1 cellular context compared by ENCODE assay signal in the genomic region with DNA sequence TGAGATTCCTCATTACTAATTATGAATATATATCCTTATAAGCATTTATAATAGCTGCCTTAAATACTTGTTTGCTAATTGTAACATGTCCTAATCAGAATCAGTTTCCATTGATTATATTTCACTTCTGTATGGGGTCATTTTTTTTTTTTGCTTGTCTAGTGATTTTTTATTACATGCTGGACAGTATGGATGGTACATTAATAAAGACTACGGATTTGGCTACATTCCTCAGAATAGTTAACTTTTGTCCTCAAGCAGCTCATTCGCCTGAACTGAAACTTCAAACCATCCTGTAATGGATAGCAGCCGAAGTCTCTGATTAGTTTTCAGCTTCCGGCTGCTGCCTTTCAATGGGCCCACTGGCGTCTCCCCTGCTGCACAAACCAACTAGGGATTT.
TF ChIP-seq lines count a peak whose summit lies in the region.

No MANE protein-coding gene starts in this region.

TF ChIP-seq in GM23338, 12 proteins besides CTCF, POLR2A, EP300 and RAD21 (continued from another document):
- TF ChIP-seq, protein P1, sequence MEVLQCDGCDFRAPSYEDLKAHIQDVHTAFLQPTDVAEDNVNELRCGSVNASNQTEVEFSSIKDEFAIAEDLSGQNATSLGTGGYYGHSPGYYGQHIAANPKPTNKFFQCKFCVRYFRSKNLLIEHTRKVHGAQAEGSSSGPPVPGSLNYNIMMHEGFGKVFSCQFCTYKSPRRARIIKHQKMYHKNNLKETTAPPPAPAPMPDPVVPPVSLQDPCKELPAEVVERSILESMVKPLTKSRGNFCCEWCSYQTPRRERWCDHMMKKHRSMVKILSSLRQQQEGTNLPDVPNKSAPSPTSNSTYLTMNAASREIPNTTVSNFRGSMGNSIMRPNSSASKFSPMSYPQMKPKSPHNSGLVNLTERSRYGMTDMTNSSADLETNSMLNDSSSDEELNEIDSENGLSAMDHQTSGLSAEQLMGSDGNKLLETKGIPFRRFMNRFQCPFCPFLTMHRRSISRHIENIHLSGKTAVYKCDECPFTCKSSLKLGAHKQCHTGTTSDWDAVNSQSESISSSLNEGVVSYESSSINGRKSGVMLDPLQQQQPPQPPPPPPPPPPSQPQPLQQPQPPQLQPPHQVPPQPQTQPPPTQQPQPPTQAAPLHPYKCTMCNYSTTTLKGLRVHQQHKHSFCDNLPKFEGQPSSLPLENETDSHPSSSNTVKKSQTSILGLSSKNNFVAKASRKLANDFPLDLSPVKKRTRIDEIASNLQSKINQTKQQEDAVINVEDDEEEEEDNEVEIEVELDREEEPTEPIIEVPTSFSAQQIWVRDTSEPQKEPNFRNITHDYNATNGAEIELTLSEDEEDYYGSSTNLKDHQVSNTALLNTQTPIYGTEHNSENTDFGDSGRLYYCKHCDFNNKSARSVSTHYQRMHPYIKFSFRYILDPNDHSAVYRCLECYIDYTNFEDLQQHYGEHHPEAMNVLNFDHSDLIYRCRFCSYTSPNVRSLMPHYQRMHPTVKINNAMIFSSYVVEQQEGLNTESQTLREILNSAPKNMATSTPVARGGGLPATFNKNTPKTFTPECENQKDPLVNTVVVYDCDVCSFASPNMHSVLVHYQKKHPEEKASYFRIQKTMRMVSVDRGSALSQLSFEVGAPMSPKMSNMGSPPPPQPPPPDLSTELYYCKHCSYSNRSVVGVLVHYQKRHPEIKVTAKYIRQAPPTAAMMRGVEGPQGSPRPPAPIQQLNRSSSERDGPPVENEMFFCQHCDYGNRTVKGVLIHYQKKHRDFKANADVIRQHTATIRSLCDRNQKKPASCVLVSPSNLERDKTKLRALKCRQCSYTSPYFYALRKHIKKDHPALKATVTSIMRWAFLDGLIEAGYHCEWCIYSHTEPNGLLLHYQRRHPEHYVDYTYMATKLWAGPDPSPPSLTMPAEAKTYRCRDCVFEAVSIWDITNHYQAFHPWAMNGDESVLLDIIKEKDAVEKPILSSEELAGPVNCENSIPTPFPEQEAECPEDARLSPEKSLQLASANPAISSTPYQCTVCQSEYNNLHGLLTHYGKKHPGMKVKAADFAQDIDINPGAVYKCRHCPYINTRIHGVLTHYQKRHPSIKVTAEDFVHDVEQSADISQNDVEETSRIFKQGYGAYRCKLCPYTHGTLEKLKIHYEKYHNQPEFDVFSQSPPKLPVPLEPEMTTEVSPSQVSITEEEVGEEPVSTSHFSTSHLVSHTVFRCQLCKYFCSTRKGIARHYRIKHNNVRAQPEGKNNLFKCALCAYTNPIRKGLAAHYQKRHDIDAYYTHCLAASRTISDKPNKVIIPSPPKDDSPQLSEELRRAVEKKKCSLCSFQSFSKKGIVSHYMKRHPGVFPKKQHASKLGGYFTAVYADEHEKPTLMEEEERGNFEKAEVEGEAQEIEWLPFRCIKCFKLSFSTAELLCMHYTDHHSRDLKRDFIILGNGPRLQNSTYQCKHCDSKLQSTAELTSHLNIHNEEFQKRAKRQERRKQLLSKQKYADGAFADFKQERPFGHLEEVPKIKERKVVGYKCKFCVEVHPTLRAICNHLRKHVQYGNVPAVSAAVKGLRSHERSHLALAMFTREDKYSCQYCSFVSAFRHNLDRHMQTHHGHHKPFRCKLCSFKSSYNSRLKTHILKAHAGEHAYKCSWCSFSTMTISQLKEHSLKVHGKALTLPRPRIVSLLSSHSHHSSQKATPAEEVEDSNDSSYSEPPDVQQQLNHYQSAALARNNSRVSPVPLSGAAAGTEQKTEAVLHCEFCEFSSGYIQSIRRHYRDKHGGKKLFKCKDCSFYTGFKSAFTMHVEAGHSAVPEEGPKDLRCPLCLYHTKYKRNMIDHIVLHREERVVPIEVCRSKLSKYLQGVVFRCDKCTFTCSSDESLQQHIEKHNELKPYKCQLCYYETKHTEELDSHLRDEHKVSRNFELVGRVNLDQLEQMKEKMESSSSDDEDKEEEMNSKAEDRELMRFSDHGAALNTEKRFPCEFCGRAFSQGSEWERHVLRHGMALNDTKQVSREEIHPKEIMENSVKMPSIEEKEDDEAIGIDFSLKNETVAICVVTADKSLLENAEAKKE (CRISPR knock-in tag; IDR thresholded peaks at IDR 0.05) = no peak
- TF ChIP-seq POLR2AphosphoS5 (IDR thresholded peaks at IDR 0.05; ENCODE audit: low read depth) = no peak; the same call in 1 of the 2 replicates
- TF ChIP-seq EZH2 (IDR thresholded peaks at IDR 0.05; ENCODE audit: low read depth, unreplicated experiment) = no peak
- no peak for TF ChIP-seq ZNF114 (CRISPR knock-in tag; IDR thresholded peaks at IDR 0.05)
- TF ChIP-seq ZNF331 (CRISPR knock-in tag; IDR thresholded peaks at IDR 0.05; ENCODE audit: low read depth) = no peak
- TF ChIP-seq CREB1 (CRISPR knock-in tag; IDR thresholded peaks at IDR 0.05; ENCODE audit: low read depth) = no peak
- TF ChIP-seq, protein P2, sequence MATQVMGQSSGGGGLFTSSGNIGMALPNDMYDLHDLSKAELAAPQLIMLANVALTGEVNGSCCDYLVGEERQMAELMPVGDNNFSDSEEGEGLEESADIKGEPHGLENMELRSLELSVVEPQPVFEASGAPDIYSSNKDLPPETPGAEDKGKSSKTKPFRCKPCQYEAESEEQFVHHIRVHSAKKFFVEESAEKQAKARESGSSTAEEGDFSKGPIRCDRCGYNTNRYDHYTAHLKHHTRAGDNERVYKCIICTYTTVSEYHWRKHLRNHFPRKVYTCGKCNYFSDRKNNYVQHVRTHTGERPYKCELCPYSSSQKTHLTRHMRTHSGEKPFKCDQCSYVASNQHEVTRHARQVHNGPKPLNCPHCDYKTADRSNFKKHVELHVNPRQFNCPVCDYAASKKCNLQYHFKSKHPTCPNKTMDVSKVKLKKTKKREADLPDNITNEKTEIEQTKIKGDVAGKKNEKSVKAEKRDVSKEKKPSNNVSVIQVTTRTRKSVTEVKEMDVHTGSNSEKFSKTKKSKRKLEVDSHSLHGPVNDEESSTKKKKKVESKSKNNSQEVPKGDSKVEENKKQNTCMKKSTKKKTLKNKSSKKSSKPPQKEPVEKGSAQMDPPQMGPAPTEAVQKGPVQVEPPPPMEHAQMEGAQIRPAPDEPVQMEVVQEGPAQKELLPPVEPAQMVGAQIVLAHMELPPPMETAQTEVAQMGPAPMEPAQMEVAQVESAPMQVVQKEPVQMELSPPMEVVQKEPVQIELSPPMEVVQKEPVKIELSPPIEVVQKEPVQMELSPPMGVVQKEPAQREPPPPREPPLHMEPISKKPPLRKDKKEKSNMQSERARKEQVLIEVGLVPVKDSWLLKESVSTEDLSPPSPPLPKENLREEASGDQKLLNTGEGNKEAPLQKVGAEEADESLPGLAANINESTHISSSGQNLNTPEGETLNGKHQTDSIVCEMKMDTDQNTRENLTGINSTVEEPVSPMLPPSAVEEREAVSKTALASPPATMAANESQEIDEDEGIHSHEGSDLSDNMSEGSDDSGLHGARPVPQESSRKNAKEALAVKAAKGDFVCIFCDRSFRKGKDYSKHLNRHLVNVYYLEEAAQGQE (IDR thresholded peaks at IDR 0.05; ENCODE audit: unreplicated experiment) = no peak
- no peak for TF ChIP-seq NANOG (IDR thresholded peaks at IDR 0.05; ENCODE audit: borderline replicate concordance)
- TF ChIP-seq STAT1 (IDR thresholded peaks at IDR 0.05; ENCODE audit: unreplicated experiment) = no peak
- TF ChIP-seq, protein P3, sequence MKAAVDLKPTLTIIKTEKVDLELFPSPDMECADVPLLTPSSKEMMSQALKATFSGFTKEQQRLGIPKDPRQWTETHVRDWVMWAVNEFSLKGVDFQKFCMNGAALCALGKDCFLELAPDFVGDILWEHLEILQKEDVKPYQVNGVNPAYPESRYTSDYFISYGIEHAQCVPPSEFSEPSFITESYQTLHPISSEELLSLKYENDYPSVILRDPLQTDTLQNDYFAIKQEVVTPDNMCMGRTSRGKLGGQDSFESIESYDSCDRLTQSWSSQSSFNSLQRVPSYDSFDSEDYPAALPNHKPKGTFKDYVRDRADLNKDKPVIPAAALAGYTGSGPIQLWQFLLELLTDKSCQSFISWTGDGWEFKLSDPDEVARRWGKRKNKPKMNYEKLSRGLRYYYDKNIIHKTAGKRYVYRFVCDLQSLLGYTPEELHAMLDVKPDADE (IDR thresholded peaks at IDR 0.05) = no peak
TF ChIP-seq in GM23338: peak in this region for 0.
